In genomic region chr1:88029899-88030298, GRCh38 we compare ENCODE assay signal across 1 cellular context.
TF ChIP-seq lines count a peak whose summit lies in the region.

No MANE protein-coding gene starts in this region.

TF ChIP-seq in GM23338, 12 proteins besides CTCF, POLR2A, EP300 and RAD21 (continued from another document):
- TF ChIP-seq, protein P1, sequence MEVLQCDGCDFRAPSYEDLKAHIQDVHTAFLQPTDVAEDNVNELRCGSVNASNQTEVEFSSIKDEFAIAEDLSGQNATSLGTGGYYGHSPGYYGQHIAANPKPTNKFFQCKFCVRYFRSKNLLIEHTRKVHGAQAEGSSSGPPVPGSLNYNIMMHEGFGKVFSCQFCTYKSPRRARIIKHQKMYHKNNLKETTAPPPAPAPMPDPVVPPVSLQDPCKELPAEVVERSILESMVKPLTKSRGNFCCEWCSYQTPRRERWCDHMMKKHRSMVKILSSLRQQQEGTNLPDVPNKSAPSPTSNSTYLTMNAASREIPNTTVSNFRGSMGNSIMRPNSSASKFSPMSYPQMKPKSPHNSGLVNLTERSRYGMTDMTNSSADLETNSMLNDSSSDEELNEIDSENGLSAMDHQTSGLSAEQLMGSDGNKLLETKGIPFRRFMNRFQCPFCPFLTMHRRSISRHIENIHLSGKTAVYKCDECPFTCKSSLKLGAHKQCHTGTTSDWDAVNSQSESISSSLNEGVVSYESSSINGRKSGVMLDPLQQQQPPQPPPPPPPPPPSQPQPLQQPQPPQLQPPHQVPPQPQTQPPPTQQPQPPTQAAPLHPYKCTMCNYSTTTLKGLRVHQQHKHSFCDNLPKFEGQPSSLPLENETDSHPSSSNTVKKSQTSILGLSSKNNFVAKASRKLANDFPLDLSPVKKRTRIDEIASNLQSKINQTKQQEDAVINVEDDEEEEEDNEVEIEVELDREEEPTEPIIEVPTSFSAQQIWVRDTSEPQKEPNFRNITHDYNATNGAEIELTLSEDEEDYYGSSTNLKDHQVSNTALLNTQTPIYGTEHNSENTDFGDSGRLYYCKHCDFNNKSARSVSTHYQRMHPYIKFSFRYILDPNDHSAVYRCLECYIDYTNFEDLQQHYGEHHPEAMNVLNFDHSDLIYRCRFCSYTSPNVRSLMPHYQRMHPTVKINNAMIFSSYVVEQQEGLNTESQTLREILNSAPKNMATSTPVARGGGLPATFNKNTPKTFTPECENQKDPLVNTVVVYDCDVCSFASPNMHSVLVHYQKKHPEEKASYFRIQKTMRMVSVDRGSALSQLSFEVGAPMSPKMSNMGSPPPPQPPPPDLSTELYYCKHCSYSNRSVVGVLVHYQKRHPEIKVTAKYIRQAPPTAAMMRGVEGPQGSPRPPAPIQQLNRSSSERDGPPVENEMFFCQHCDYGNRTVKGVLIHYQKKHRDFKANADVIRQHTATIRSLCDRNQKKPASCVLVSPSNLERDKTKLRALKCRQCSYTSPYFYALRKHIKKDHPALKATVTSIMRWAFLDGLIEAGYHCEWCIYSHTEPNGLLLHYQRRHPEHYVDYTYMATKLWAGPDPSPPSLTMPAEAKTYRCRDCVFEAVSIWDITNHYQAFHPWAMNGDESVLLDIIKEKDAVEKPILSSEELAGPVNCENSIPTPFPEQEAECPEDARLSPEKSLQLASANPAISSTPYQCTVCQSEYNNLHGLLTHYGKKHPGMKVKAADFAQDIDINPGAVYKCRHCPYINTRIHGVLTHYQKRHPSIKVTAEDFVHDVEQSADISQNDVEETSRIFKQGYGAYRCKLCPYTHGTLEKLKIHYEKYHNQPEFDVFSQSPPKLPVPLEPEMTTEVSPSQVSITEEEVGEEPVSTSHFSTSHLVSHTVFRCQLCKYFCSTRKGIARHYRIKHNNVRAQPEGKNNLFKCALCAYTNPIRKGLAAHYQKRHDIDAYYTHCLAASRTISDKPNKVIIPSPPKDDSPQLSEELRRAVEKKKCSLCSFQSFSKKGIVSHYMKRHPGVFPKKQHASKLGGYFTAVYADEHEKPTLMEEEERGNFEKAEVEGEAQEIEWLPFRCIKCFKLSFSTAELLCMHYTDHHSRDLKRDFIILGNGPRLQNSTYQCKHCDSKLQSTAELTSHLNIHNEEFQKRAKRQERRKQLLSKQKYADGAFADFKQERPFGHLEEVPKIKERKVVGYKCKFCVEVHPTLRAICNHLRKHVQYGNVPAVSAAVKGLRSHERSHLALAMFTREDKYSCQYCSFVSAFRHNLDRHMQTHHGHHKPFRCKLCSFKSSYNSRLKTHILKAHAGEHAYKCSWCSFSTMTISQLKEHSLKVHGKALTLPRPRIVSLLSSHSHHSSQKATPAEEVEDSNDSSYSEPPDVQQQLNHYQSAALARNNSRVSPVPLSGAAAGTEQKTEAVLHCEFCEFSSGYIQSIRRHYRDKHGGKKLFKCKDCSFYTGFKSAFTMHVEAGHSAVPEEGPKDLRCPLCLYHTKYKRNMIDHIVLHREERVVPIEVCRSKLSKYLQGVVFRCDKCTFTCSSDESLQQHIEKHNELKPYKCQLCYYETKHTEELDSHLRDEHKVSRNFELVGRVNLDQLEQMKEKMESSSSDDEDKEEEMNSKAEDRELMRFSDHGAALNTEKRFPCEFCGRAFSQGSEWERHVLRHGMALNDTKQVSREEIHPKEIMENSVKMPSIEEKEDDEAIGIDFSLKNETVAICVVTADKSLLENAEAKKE (CRISPR knock-in tag; IDR thresholded peaks at IDR 0.05), result no peak
- no peak for TF ChIP-seq NANOG (IDR thresholded peaks at IDR 0.05; ENCODE audit: borderline replicate concordance)
